16 cellular contexts compared by ENCODE assay signal in genomic region chr5:135042595-135042994, GRCh38. TPM values are rescaled to one million over a fixed set of nuclear protein-coding genes. Genes with fewer than 3 reads are reported as not detected.
A peak's percentile ranks its signal among the peaks of the same experiment; 100 is the strongest.
DNase-seq lines count a peak whose midpoint lies in the region; ATAC-seq and TF ChIP-seq lines count a peak whose summit lies in the region.
"Had no signal": no experiment of that assay in that cellular context is flagged by ENCODE, and none has a peak within 500 bp of the region (broad histone marks: within the 10 kb centered on the region; RNA-seq: fewer than 3 reads in every experiment).

No MANE protein-coding gene starts in this region.

- H3K4me3 Mint-ChIP-seq in chondrocyte (ENCODE audit: unreplicated experiment), result no peak overlapping the region
- H3K4me3 Mint-ChIP-seq in activated CD8-positive, alpha-beta T cell treated with anti-CD3 and anti-CD28 coated beads for 36 hours, result no peak overlapping the region
- H3K4me3 Mint-ChIP-seq: B cell; CD4-positive, alpha-beta T cell had no signal

- H3K4me3 ChIP-seq in H7 (ENCODE audit: insufficient read depth, low read depth, low read length), result no peak overlapping the region
- no peak overlapping the region for H3K4me3 ChIP-seq in Karpas-422 (ENCODE audit: low read length)
- no peak overlapping the region for H3K4me3 ChIP-seq in lower lobe of right lung
- no peak overlapping the region for H3K4me3 ChIP-seq in transverse colon

- no peak for TF ChIP-seq POLR2A in transverse colon (IDR thresholded peaks at IDR 0.05)

- H3K79me2 ChIP-seq in Karpas-422 (ENCODE audit: low read length), result no peaks in the 10 kb centered on the region

- H3K27me3 ChIP-seq in H7 (ENCODE audit: control insufficient read depth, insufficient read depth, low read length), result peaks cover 92% of the 10 kb centered on the region
- H3K27me3 ChIP-seq in Karpas-422 (ENCODE audit: low read length), result no peaks in the 10 kb centered on the region
- H3K27me3 ChIP-seq in lower lobe of right lung (ENCODE audit: low read depth), result peaks cover 98% of the 10 kb centered on the region
- H3K27me3 ChIP-seq in transverse colon, result peaks cover 80% of the 10 kb centered on the region

- DNase-seq in H7 (peak; percentile 77), Karpas-422 (peak; percentile 82), chondrocyte (ENCODE audit: low spot score) (peak; percentile 37), lower lobe of right lung (peak; percentile 4), transverse colon (no peak), RKO (ENCODE audit: low spot score) (no peak)
- DNase-seq in activated CD8-positive, alpha-beta T cell treated with anti-CD3 and anti-CD28 coated beads for 36 hours, result no peak
- DNase-seq: C1 segment of cervical spinal cord; Calu3; CD4-positive, alpha-beta T cell; DMS53; GF-D8; GOT3; HCEC 1CT; KBM-7 had no signal

- no peak for ATAC-seq in lower lobe of right lung
- no peak for ATAC-seq in activated CD8-positive, alpha-beta T cell treated with anti-CD3 and anti-CD28 coated beads for 36 hours

- H3K36me3 ChIP-seq in H7 (replicated peaks; ENCODE audit: control insufficient read depth, insufficient read depth, low read length) (no peaks in the 10 kb centered on the region), Karpas-422 (ENCODE audit: insufficient read depth, low read length) (no peaks in the 10 kb centered on the region), lower lobe of right lung (no peaks in the 10 kb centered on the region), transverse colon (no peaks in the 10 kb centered on the region)

- H3K9me2 ChIP-seq in Karpas-422 (replicated peaks; ENCODE audit: insufficient read depth, low read length), result no peaks in the 10 kb centered on the region

- POLR2A ChIA-PET in activated CD8-positive, alpha-beta T cell treated with anti-CD3 and anti-CD28 coated beads for 36 hours (lab: Charles Lee), result interaction anchor here (1.0 kb wide), 1 partner anchor 12 kb away, joined by 4 read pairs; no protein-coding TSS in a partner anchor

- CTCF ChIA-PET in activated CD8-positive, alpha-beta T cell treated with anti-CD3 and anti-CD28 coated beads for 36 hours (lab: Charles Lee), result interaction anchor here (0.9 kb wide), 1 partner anchor 424 kb away, joined by 3 read pairs; no protein-coding TSS in a partner anchor

- no peaks in the 10 kb centered on the region for H4K20me1 ChIP-seq in Karpas-422 (ENCODE audit: insufficient read depth, low read depth, low read length)

- peaks cover 2% of the 10 kb centered on the region for H3K4me1 Mint-ChIP-seq in chondrocyte (ENCODE audit: low read depth)
- peaks cover 4% of the 10 kb centered on the region for H3K4me1 Mint-ChIP-seq in activated CD8-positive, alpha-beta T cell treated with anti-CD3 and anti-CD28 coated beads for 36 hours (ENCODE audit: low read depth)

- no peak for TF ChIP-seq CTCF in chondrocyte (IDR thresholded peaks at IDR 0.05)
- TF ChIP-seq CTCF in lower lobe of right lung (IDR thresholded peaks at IDR 0.05), result no peak
- no peak for TF ChIP-seq CTCF in transverse colon (IDR thresholded peaks at IDR 0.05)
- TF ChIP-seq CTCF in activated CD8-positive, alpha-beta T cell treated with anti-CD3 and anti-CD28 coated beads for 36 hours (IDR thresholded peaks at IDR 0.05), result no peak

- H3K4me1 ChIP-seq in Karpas-422 (ENCODE audit: low read length) (peaks cover 69% of the 10 kb centered on the region), lower lobe of right lung (peaks cover 16% of the 10 kb centered on the region), transverse colon (peaks cover 6 to 24% (median 17%) of the 10 kb centered on the region in 4 donors)

- peak overlapping the region; percentile 53 for H3K9ac ChIP-seq in Karpas-422 (ENCODE audit: low read length)

- TF ChIP-seq EP300 in transverse colon (IDR thresholded peaks at IDR 0.05; ENCODE audit: low read depth), result no peak

- H3K4me2 ChIP-seq in Karpas-422 (ENCODE audit: low read depth, low read length, poor library complexity, severe bottlenecking), result peak overlapping the region; percentile 34

- 100% methylated on average over 1 of the region's 1 CpG; no CpG with 5 or more reads in 1 of the 2 donors for WGBS in transverse colon (ENCODE audit: low coverage in 1 of 2), 2 donors

- H3K9me3 ChIP-seq in Karpas-422 (ENCODE audit: low read length) (no peaks in the 10 kb centered on the region), lower lobe of right lung (no peaks in the 10 kb centered on the region), transverse colon (no peaks in the 10 kb centered on the region)

- H2AFZ ChIP-seq in Karpas-422 (ENCODE audit: low read length), result peak overlapping the region; percentile 30; the same call in 1 of the 2 replicates

- peaks cover 84% of the 10 kb centered on the region for H3K27me3 Mint-ChIP-seq in chondrocyte (ENCODE audit: low read depth)
- peaks cover 65% of the 10 kb centered on the region for H3K27me3 Mint-ChIP-seq in activated CD8-positive, alpha-beta T cell treated with anti-CD3 and anti-CD28 coated beads for 36 hours

- peak overlapping the region; percentile 88 for H3K27ac ChIP-seq in Karpas-422 (ENCODE audit: low read length)
- no peak overlapping the region for H3K27ac ChIP-seq in lower lobe of right lung
- H3K27ac ChIP-seq in transverse colon, result no peak overlapping the region

- no peak overlapping the region for H3K27ac Mint-ChIP-seq in chondrocyte (ENCODE audit: unreplicated experiment)
- H3K27ac Mint-ChIP-seq in activated CD8-positive, alpha-beta T cell treated with anti-CD3 and anti-CD28 coated beads for 36 hours, result no peak overlapping the region
- H3K27ac Mint-ChIP-seq: B cell; CD4-positive, alpha-beta T cell had no signal

- no peaks in the 10 kb centered on the region for H3K9me3 Mint-ChIP-seq in chondrocyte (ENCODE audit: low read depth)
- H3K9me3 Mint-ChIP-seq in activated CD8-positive, alpha-beta T cell treated with anti-CD3 and anti-CD28 coated beads for 36 hours, result no peaks in the 10 kb centered on the region
- H3K9me3 Mint-ChIP-seq: CD4-positive, alpha-beta T cell had no signal

- intact Hi-C loops in lower lobe of right lung (cut with DNase I), result no loop called here
- intact Hi-C loops in transverse colon (cut with DNase I; ENCODE audit: low total_unique reads), result no loop called here
- intact Hi-C loops in activated CD8-positive, alpha-beta T cell treated with anti-CD3 and anti-CD28 coated beads for 36 hours (cut with micrococcal nuclease), result no loop called here

- in situ Hi-C loops in transverse colon (cut with MboI; ENCODE audit: low pct_ligation_motif_present in 1 of 4, low pct_unique_long_range_greater_than_20kb in 1 of 4, low sequenced_read_pairs in 3 of 4), result loop anchor here in 1 of 4 donors (25.0 kb wide), 1 partner anchor 145 kb away; no protein-coding TSS in a partner anchor

- H3K36me3 Mint-ChIP-seq in chondrocyte (ENCODE audit: low read depth), result no peaks in the 10 kb centered on the region
- H3K36me3 Mint-ChIP-seq in activated CD8-positive, alpha-beta T cell treated with anti-CD3 and anti-CD28 coated beads for 36 hours (ENCODE audit: low read depth), result no peaks in the 10 kb centered on the region

RNA-seq across cellular contexts. Expression of gene PITX1, which starts 8.6 kb away (rescaled TPM):
- not detected in 2 replicates for total RNA-seq in H7 (2014; rRNA removed; shearing (Covaris generic))
- total RNA-seq in Karpas-422 (2014; rRNA removed; shearing (Covaris generic); ENCODE audit: low replicate concordance), result 173 and 469 TPM in 2 replicates
- 0.18 TPM in 1 of 3 replicates, not detected in the others for total RNA-seq in chondrocyte
- total RNA-seq in lower lobe of right lung, result 0.47 TPM
- 10 to 100 TPM in 1 of 4 donors, 1 to 10 TPM in 3; 3.7 to 13.9 (median 8.4) TPM for total RNA-seq in transverse colon
- total RNA-seq in activated CD8-positive, alpha-beta T cell treated with anti-CD3 and anti-CD28 coated beads for 36 hours, result under 1 TPM; 0.20 to 0.31 TPM
- total RNA-seq: B cell; CD4-positive, alpha-beta T cell had no signal

Comparison
In these comparisons a context has a peak if more than half of its experiments do, and no peak if none do; other contexts are left out.
1. DNase-seq: peak in H7 (single experiment), Karpas-422 (single experiment), chondrocyte (single experiment) and lower lobe of right lung (single experiment); none in transverse colon (single experiment), RKO (single experiment) and activated CD8-positive, alpha-beta T cell treated with anti-CD3 and anti-CD28 coated beads for 36 hours (single experiment).
2. RNA of gene PITX1, which starts 8.6 kb away (total RNA-seq): 173 to 469 TPM in Karpas-422; 3.7 to 13.9 TPM in transverse colon, 0.47 TPM in lower lobe of right lung (single experiment), 0.20 to 0.31 TPM in activated CD8-positive, alpha-beta T cell treated with anti-CD3 and anti-CD28 coated beads for 36 hours, 0.18 TPM in chondrocyte and not detected in H7; every median in the first group is over 10 times any median in the second.